Comparison of ENCODE assay signal across 8 cellular contexts in genomic region chr11:119094816-119095065, GRCh38. TPM values are rescaled to one million over a fixed set of nuclear protein-coding genes. Genes with fewer than 3 reads are reported as not detected.
DNase-seq lines count a peak whose midpoint lies in the region; ATAC-seq, FAIRE-seq and TF ChIP-seq lines count a peak whose summit lies in the region.

No MANE protein-coding gene starts in this region.

- peaks cover 33% of the 10 kb centered on the region in 3 donors for H3K4me1 Mint-ChIP-seq in T-cell

- CTCF ChIA-PET in T-cell (lab: Charles Lee), result interaction anchor here (0.9 to 1.7 kb wide), 4 partner anchors 10 to 102 kb away, joined by 3 to 7 read pairs (median 5); partner anchors contain the start of genes C2CD2L (in 1 of the 2), HINFP (in 1 of the 2) and HMBS (in 1 of the 2)

- POLR2A ChIA-PET in T-cell (lab: Charles Lee), result interaction anchor here (0.5 to 2.0 kb wide), 14 partner anchors 8 to 165 kb away, joined by 3 to 15 read pairs (median 4); partner anchors contain the start of genes C2CD2L (in 2 of the 2), VPS11 (in 2 of the 2), HINFP (in 1 of the 2) and HMBS (in 1 of the 2)

- no peak for DNase-seq in D721Med (ENCODE audit: insufficient read length, low spot score)
- DNase-seq in T-cell, result peak in 2 of 34 experiments; percentile 27 to 37
- peak in 1 of 3 donors; percentile 30 for DNase-seq in effector memory CD4-positive, alpha-beta T cell
- DNase-seq in lung microvascular endothelial cell (ENCODE audit: low read depth in 2 of 2), result peak; percentile 80 to 94
- DNase-seq in NCI-H1048 (lab: John Stamatoyannopoulos, UW), result no peak

- peaks cover 14% of the 10 kb centered on the region for H3K36me3 ChIP-seq in effector memory CD4-positive, alpha-beta T cell (ENCODE audit: control insufficient read depth, insufficient read depth, low read length)
- H3K36me3 ChIP-seq in stomach smooth muscle (ENCODE audit: control insufficient read depth in 2 of 2, insufficient read depth in 2 of 2, low read length in 2 of 2), result peaks cover 25 to 33% of the 10 kb centered on the region in 2 donors

- peak overlapping the region; percentile 88 to 98 (median 92) for H3K4me3 Mint-ChIP-seq in T-cell

- peak; percentile 40 for ATAC-seq in GM19035 (IDR thresholded peaks at IDR 0.05; ENCODE audit: unreplicated experiment)
- peak; percentile 35 for ATAC-seq in HG03159 (IDR thresholded peaks at IDR 0.05; ENCODE audit: unreplicated experiment)
- ATAC-seq in T-cell (replicated peaks in 1 of 4), result peak; percentile 43 to 59 (median 52)

- TF ChIP-seq CTCF in D721Med (IDR thresholded peaks at IDR 0.05; ENCODE audit: insufficient read depth, missing control alignments), result peak; percentile 51

- peak overlapping the region; percentile 90 to 93 for H3K27ac Mint-ChIP-seq in T-cell

- H3K36me3 Mint-ChIP-seq in T-cell, result peaks cover 34% of the 10 kb centered on the region

- no peaks in the 10 kb centered on the region for H3K9me3 Mint-ChIP-seq in T-cell

- no peaks in the 10 kb centered on the region for H3K27me3 Mint-ChIP-seq in T-cell

- no peaks in the 10 kb centered on the region for H3K9me3 ChIP-seq in effector memory CD4-positive, alpha-beta T cell (ENCODE audit: control insufficient read depth, low read length)
- no peaks in the 10 kb centered on the region for H3K9me3 ChIP-seq in stomach smooth muscle (ENCODE audit: control insufficient read depth in 2 of 2, low read length in 2 of 2)

- no peak for FAIRE-seq in D721Med (lab: Jason Lieb, UNC)

- H3K27me3 ChIP-seq in effector memory CD4-positive, alpha-beta T cell (replicated peaks; ENCODE audit: control insufficient read depth, insufficient read depth, low read length, poor library complexity, severe bottlenecking), result no peaks in the 10 kb centered on the region
- no peaks in the 10 kb centered on the region for H3K27me3 ChIP-seq in stomach smooth muscle (ENCODE audit: control insufficient read depth in 1 of 2, insufficient read depth in 2 of 2, low read length in 2 of 2)

- H3K9ac ChIP-seq in stomach smooth muscle (ENCODE audit: low read length in 2 of 2), result peak overlapping the region; percentile 69 to 74

- H3K27ac ChIP-seq in effector memory CD4-positive, alpha-beta T cell (ENCODE audit: insufficient read depth, low read length, poor library complexity, severe bottlenecking), result peak overlapping the region; percentile 63
- peak overlapping the region; percentile 88 for H3K27ac ChIP-seq in stomach smooth muscle (ENCODE audit: low read length)

- peak overlapping the region; percentile 68 for H3K4me3 ChIP-seq in effector memory CD4-positive, alpha-beta T cell (ENCODE audit: insufficient read depth, low read depth, low read length, poor library complexity, severe bottlenecking)
- H3K4me3 ChIP-seq in stomach smooth muscle (ENCODE audit: low read length in 2 of 2), result peak overlapping the region; percentile 84 to 91

- H3K4me1 ChIP-seq in effector memory CD4-positive, alpha-beta T cell (ENCODE audit: control insufficient read depth, insufficient read depth, low read length, poor library complexity, severe bottlenecking), result peaks cover 19% of the 10 kb centered on the region
- H3K4me1 ChIP-seq in stomach smooth muscle (ENCODE audit: control insufficient read depth, insufficient read depth, low read length), result peaks cover 31% of the 10 kb centered on the region

RNA-seq across cellular contexts. Expression of gene DPAGT1, which starts 6.9 kb away (rescaled TPM):
- total RNA-seq in T-cell (10 to 100 TPM; 21.7 to 54.2 (median 43.9) TPM), lung microvascular endothelial cell (10.7 and 16.3 TPM in 2 replicates)

RNA-seq across cellular contexts. Expression of gene HMBS, which starts 10.1 kb away (rescaled TPM):
- 10 to 100 TPM in 3 of 5 donors, 1 to 10 TPM in 2; 6.7 to 17.8 (median 12.3) TPM for total RNA-seq in T-cell
- total RNA-seq in lung microvascular endothelial cell, result 3.0 and 4.6 TPM in 2 replicates

RNA-seq across cellular contexts. Expression of gene C2CD2L, which starts 12.4 kb away (rescaled TPM):
- total RNA-seq in T-cell, result 10 to 100 TPM; 18.9 to 36.4 (median 30.6) TPM
- total RNA-seq in lung microvascular endothelial cell, result 1.7 and 2.8 TPM in 2 replicates

RNA-seq across cellular contexts. Expression of gene HINFP, which starts 26.6 kb away (rescaled TPM):
- 10 to 100 TPM; 30.0 to 68.5 (median 56.7) TPM for total RNA-seq in T-cell
- 9.4 and 11.7 TPM in 2 replicates for total RNA-seq in lung microvascular endothelial cell

RNA-seq across cellular contexts. Expression of gene VPS11, which starts 27.1 kb away (rescaled TPM):
- total RNA-seq in T-cell (10 to 100 TPM; 59.5 to 69.8 (median 62.6) TPM), lung microvascular endothelial cell (17.0 and 23.4 TPM in 2 replicates)

Comparison
In these comparisons a context has a peak if more than half of its experiments do, and no peak if none do; other contexts are left out.
1. DNase-seq: peak in lung microvascular endothelial cell (2 of 2); none in D721Med (single experiment) and NCI-H1048 (single experiment).
2. Peak in every context shown above with its lines, with median percentiles within 50 percentile points of each other: ATAC-seq.